ENCODE assay signal across 15 cellular contexts in genomic region chr1:202663141-202663540, GRCh38. TPM values are rescaled to one million over a fixed set of nuclear protein-coding genes. Genes with fewer than 3 reads are reported as not detected.
A peak's percentile ranks its signal among the peaks of the same experiment; 100 is the strongest.
DNase-seq lines count a peak whose midpoint lies in the region; ATAC-seq and TF ChIP-seq lines count a peak whose summit lies in the region.
"Had no signal": no experiment of that assay in that cellular context is flagged by ENCODE, and none has a peak within 500 bp of the region (broad histone marks: within the 10 kb centered on the region; RNA-seq: fewer than 3 reads in every experiment).

No MANE protein-coding gene starts in this region.

- H3K27ac ChIP-seq in RWPE2 (ENCODE audit: poor library complexity, severe bottlenecking) = no peak overlapping the region

- no peaks in the 10 kb centered on the region for H3K36me3 ChIP-seq in RWPE2 (ENCODE audit: low read depth)
- H3K36me3 ChIP-seq in mucosa of descending colon (ENCODE audit: low read depth) = no peaks in the 10 kb centered on the region
- H3K36me3 ChIP-seq: HAP-1 had no signal

- intact Hi-C loops in mucosa of descending colon (cut with DNase I, micrococcal nuclease) = no loop called here

- H3K4me3 ChIP-seq in RWPE2 (ENCODE audit: severe bottlenecking) (no peak overlapping the region), mucosa of descending colon (no peak overlapping the region)
- H3K4me3 ChIP-seq: HAP-1 had no signal

- H3K27me3 ChIP-seq in RWPE2 (ENCODE audit: insufficient read depth, poor library complexity, severe bottlenecking) = peaks cover 13% of the 10 kb centered on the region

- no peaks in the 10 kb centered on the region for H3K4me1 ChIP-seq in RWPE2 (ENCODE audit: insufficient read depth, poor library complexity, severe bottlenecking)
- no peaks in the 10 kb centered on the region for H3K4me1 ChIP-seq in mucosa of descending colon (ENCODE audit: low read depth)
- H3K4me1 ChIP-seq: HAP-1 had no signal

- no peak for TF ChIP-seq CTCF in RWPE2 (IDR thresholded peaks at IDR 0.05; ENCODE audit: poor library complexity, severe bottlenecking)
- TF ChIP-seq CTCF in mucosa of descending colon (IDR thresholded peaks at IDR 0.05) = no peak

- peak; percentile 60 for DNase-seq in DMS 273 (lab: John Stamatoyannopoulos, UW; ENCODE audit: unreplicated experiment)
- peak; percentile 25 for DNase-seq in DMS 273 treated with DMSO at 0.1 percent for 48 hours (lab: John Stamatoyannopoulos, UW)
- peak; percentile 30 for DNase-seq in RWPE2 (ENCODE audit: low spot score)
- DNase-seq in mucosa of descending colon = no peak
- DNase-seq in NCI-H1105 treated with DMSO at 0.1 percent for 48 hours (lab: John Stamatoyannopoulos, UW) = no peak
- DNase-seq in SHP77 treated with DMSO at 0.1 percent for 48 hours (lab: John Stamatoyannopoulos, UW) = no peak
- DNase-seq: Calu3; CD4-positive, alpha-beta memory T cell; DMS79; EL; GF-D8; GOT3; HFFc6 had no signal

- ATAC-seq in RWPE2 (ENCODE audit: low read depth) (no peak), mucosa of descending colon (peak; percentile 38)

- no peaks in the 10 kb centered on the region for H3K9me3 ChIP-seq in RWPE2 (ENCODE audit: severe bottlenecking)
- H3K9me3 ChIP-seq in mucosa of descending colon = no peaks in the 10 kb centered on the region
- H3K9me3 ChIP-seq: HAP-1 had no signal

RNA-seq across cellular contexts. Expression of gene SYT2, which starts 47.1 kb away (rescaled TPM):
- total RNA-seq in mucosa of descending colon = under 1 TPM in 2 of 3 donors, not detected in 1; 0.16 to 0.43 TPM
- total RNA-seq: A172; Calu3; CD4-positive, alpha-beta memory T cell had no signal

Comparison
In these comparisons a context has a peak if more than half of its experiments do, and no peak if none do; other contexts are left out.
1. DNase-seq: peak in DMS 273 (single experiment), DMS 273 treated with DMSO at 0.1 percent for 48 hours (single experiment) and RWPE2 (single experiment); none in mucosa of descending colon (0 of 3), NCI-H1105 treated with DMSO at 0.1 percent for 48 hours (single experiment) and SHP77 treated with DMSO at 0.1 percent for 48 hours (single experiment).